ENCODE assay signal across 25 cellular contexts in the genomic region with DNA sequence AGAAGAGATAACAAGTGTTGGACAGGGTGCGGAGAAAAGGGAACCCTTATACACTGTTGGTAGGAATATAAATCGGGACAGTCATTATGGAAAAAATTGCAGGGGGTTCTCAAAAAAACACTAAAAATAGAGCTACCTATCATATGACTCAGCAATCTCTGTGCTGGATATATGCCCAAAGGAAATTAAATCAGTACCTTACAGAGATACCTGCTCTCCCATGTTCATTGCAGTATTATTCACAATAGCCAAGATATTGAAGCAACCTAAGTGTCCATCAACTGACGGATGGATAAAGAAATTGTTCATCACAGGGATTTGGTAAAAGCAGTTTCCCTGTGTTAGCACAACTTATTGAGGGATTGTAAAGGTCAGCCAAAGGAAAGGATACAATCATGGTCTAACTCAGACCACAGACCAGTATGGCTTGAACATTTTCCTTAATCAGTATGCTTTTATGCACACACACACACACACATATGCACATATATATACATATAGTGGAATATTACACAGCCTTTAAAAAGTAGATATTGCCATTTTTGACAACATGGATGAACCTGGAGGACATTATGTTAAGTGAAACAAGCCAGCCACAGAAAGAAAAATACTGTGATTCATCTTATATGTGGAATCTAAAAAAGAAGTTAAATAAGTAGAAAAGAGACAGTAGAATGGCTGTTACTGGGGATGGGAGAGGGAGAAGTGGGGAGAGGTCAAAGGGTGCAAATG.
"Had no signal": no experiment of that assay in that cellular context is flagged by ENCODE, and none has a peak within 500 bp of the region (broad histone marks: within the 10 kb centered on the region; RNA-seq: fewer than 3 reads in every experiment).

No MANE protein-coding gene starts in this region.

- H3K79me2 ChIP-seq: hepatocyte had no signal

- H3K27ac ChIP-seq: coronary artery, gastroesophageal sphincter, heart left ventricle, hepatocyte, left ventricle myocardium inferior, lower lobe of right lung, pancreas, suprapubic skin, transverse colon, upper lobe of right lung, uterus had no signal

- H3K9me3 ChIP-seq: gastroesophageal sphincter, heart left ventricle, left ventricle myocardium inferior, lower lobe of right lung, pancreas, suprapubic skin, transverse colon, upper lobe of right lung, uterus had no signal

- H3K4me1 ChIP-seq: uterus had no signal

- H2AFZ ChIP-seq: hepatocyte had no signal

- H3K4me2 ChIP-seq: hepatocyte, smooth muscle cell had no signal

- H3K36me3 ChIP-seq: gastroesophageal sphincter, heart left ventricle, left ventricle myocardium inferior, lower lobe of right lung, pancreas, suprapubic skin, transverse colon, upper lobe of right lung, uterus had no signal

- ATAC-seq: gastroesophageal sphincter; heart left ventricle; left colon; lower lobe of right lung; natural killer cell; pancreas; sciatic nerve; stimulated activated naive CD8-positive, alpha-beta T cell treated with anti-CD3 and anti-CD28 coated beads, Interleukin-15, amount 100 ng/mL, for 72 hours; upper lobe of right lung had no signal

- DNase-seq: dermis blood vessel endothelial cell; effector memory CD4-positive, alpha-beta T cell; heart left ventricle; kidney glomerular epithelial cell; left colon; left ventricle myocardium inferior; lower lobe of right lung; natural killer cell; occipital lobe; pancreas; stimulated activated CD4-positive, alpha-beta T cell treated with anti-CD3 and anti-CD28 coated beads, Interleukin-12 subunit alpha, Interleukin-12 subunit beta, amount 100 ng/mL, for 4 hours; stimulated activated CD4-positive, alpha-beta T cell treated with anti-CD3 and anti-CD28 coated beads, Interleukin-1b, Interleukin-23, amount 100 ng/mL, for 48 hours; stimulated activated CD4-positive, alpha-beta T cell treated with anti-CD3 and anti-CD28 coated beads, Interleukin-4, amount 100 ng/mL, for 1 hour; stimulated activated CD8-positive, alpha-beta memory T cell treated with anti-CD3 and anti-CD28 coated beads, Interleukin-4, amount 100 ng/mL, for 48 hours; stimulated activated naive CD4-positive, alpha-beta T cell; stimulated activated naive CD8-positive, alpha-beta T cell treated with anti-CD3 and anti-CD28 coated beads, Interleukin-15, amount 100 ng/mL, for 72 hours; transverse colon; upper lobe of right lung; uterus had no signal

- H3K27me3 ChIP-seq: gastroesophageal sphincter, heart left ventricle, hepatocyte, pancreas, suprapubic skin, transverse colon, upper lobe of right lung, uterus had no signal

- H3K4me3 ChIP-seq: coronary artery, gastroesophageal sphincter, heart left ventricle, hepatocyte, left ventricle myocardium inferior, lower lobe of right lung, pancreas, smooth muscle cell, suprapubic skin, transverse colon, upper lobe of right lung, uterus had no signal
